Comparison of ENCODE assay signal across 22 cellular contexts in genomic region chr6:8436956-8437355, GRCh38. TPM values are rescaled to one million over a fixed set of nuclear protein-coding genes. Genes with fewer than 3 reads are reported as not detected.
DNase-seq lines count a peak whose midpoint lies in the region; ATAC-seq and TF ChIP-seq lines count a peak whose summit lies in the region.
"Had no signal": no experiment of that assay in that cellular context is flagged by ENCODE, and none has a peak within 500 bp of the region (broad histone marks: within the 10 kb centered on the region; RNA-seq: fewer than 3 reads in every experiment).

No MANE protein-coding gene starts in this region.

- no peak for TF ChIP-seq CTCF in mesothelial cell of epicardium (IDR thresholded peaks at IDR 0.05; ENCODE audit: unreplicated experiment)

- ATAC-seq in T-cell (replicated peaks in 1 of 4) (no peak), HG03139 (IDR thresholded peaks at IDR 0.05; ENCODE audit: unreplicated experiment) (no peak)
- no peak for ATAC-seq in activated CD8-positive, alpha-beta T cell treated with anti-CD3 and anti-CD28 coated beads, Interleukin-2, amount 10 ng/mL, durations not matched to agents 7 days and 5 days
- ATAC-seq: activated CD8-positive, alpha-beta T cell treated with anti-CD3 and anti-CD28 coated beads for 36 hours; activated naive CD4-positive, alpha-beta T cell treated with anti-CD3 and anti-CD28 coated beads, Interleukin-2, amount 50 U/mL, for 72 hours; lower lobe of right lung; right cardiac atrium had no signal

- peak overlapping the region; percentile 8; the same call in 1 of the 2 replicates for H3K4me2 ChIP-seq in BLaER1

- H3K9me3 ChIP-seq in BLaER1, result no peaks in the 10 kb centered on the region
- H3K9me3 ChIP-seq in CD8-positive, alpha-beta memory T cell (ENCODE audit: low read length), result no peaks in the 10 kb centered on the region
- H3K9me3 ChIP-seq: lower lobe of right lung, tibial nerve had no signal

- H3K4me1 ChIP-seq in BLaER1, result peaks cover 35% of the 10 kb centered on the region
- H3K4me1 ChIP-seq in CD8-positive, alpha-beta memory T cell (ENCODE audit: insufficient read depth, low read length), result peaks cover 26% of the 10 kb centered on the region

- H3K9ac ChIP-seq in BLaER1, result no peak overlapping the region

- H3K27me3 ChIP-seq in BLaER1, result no peaks in the 10 kb centered on the region
- no peaks in the 10 kb centered on the region for H3K27me3 ChIP-seq in CD8-positive, alpha-beta memory T cell (ENCODE audit: insufficient read depth, low read length, poor library complexity, severe bottlenecking)
- H3K27me3 ChIP-seq: tibial nerve had no signal

- H3K4me3 ChIP-seq in BLaER1, result no peak overlapping the region
- H3K4me3 ChIP-seq in CD8-positive, alpha-beta memory T cell (ENCODE audit: low read length), result no peak overlapping the region
- H3K4me3 ChIP-seq: lower lobe of right lung, tibial nerve had no signal

- peaks cover 34 to 42% (median 35%) of the 10 kb centered on the region in 3 donors for H3K4me1 Mint-ChIP-seq in CD8-positive, alpha-beta memory T cell
- H3K4me1 Mint-ChIP-seq in T-cell (peaks cover 32 to 42% (median 36%) of the 10 kb centered on the region in 3 donors), mesothelial cell of epicardium (peaks cover 41% of the 10 kb centered on the region)
- peaks cover 23% of the 10 kb centered on the region for H3K4me1 Mint-ChIP-seq in activated CD8-positive, alpha-beta T cell treated with anti-CD3 and anti-CD28 coated beads, Interleukin-2, amount 10 ng/mL, durations not matched to agents 7 days and 5 days (ENCODE audit: low read depth)

- CTCF ChIA-PET in CD8-positive, alpha-beta memory T cell (lab: Charles Lee), result no interaction called here
- CTCF ChIA-PET in T-cell (lab: Charles Lee), result no interaction called here
- CTCF ChIA-PET in activated CD8-positive, alpha-beta T cell treated with anti-CD3 and anti-CD28 coated beads, Interleukin-2, amount 10 ng/mL, durations not matched to agents 7 days and 5 days (lab: Charles Lee), result no interaction called here

- no peak for DNase-seq in CD8-positive, alpha-beta memory T cell
- no peak for DNase-seq in T-cell
- DNase-seq in mesothelial cell of epicardium (ENCODE audit: low spot score in 2 of 2, unreplicated experiment in 2 of 2), result no peak
- DNase-seq in superior temporal gyrus (ENCODE audit: extremely low spot score), result no peak
- DNase-seq in HK-2 (ENCODE audit: unreplicated experiment), result no peak
- no peak for DNase-seq in activated CD8-positive, alpha-beta T cell treated with anti-CD3 and anti-CD28 coated beads, Interleukin-2, amount 10 ng/mL, durations not matched to agents 7 days and 5 days
- DNase-seq: activated CD8-positive, alpha-beta T cell treated with anti-CD3 and anti-CD28 coated beads for 36 hours; activated T-cell treated with anti-CD3 and anti-CD28 coated beads, Interleukin-2, amount 50 U/mL, for 24 hours; EL; erythroblast; foreskin fibroblast; lower lobe of right lung; NCI-H1105; NCI-H2081; right cardiac atrium; stimulated activated CD4-positive, alpha-beta T cell treated with anti-CD3 and anti-CD28 coated beads, Interleukin-4, amount 100 ng/mL, for 24 hours; stimulated activated naive CD4-positive, alpha-beta T cell treated with Interleukin-2 at 50 U/mL for 16 hours; T1000 had no signal

- H3K9me3 Mint-ChIP-seq in CD8-positive, alpha-beta memory T cell, result no peaks in the 10 kb centered on the region
- H3K9me3 Mint-ChIP-seq in T-cell (no peaks in the 10 kb centered on the region), mesothelial cell of epicardium (no peaks in the 10 kb centered on the region)
- peaks cover 8% of the 10 kb centered on the region for H3K9me3 Mint-ChIP-seq in activated CD8-positive, alpha-beta T cell treated with anti-CD3 and anti-CD28 coated beads, Interleukin-2, amount 10 ng/mL, durations not matched to agents 7 days and 5 days (ENCODE audit: insufficient read depth)

- no peak overlapping the region for H3K27ac ChIP-seq in BLaER1
- H3K27ac ChIP-seq in CD8-positive, alpha-beta memory T cell (ENCODE audit: low read depth, low read length), result no peak overlapping the region
- H3K27ac ChIP-seq: lower lobe of right lung had no signal

- peaks cover 0 to 5% of the 10 kb centered on the region in 2 donors for H3K27me3 Mint-ChIP-seq in CD8-positive, alpha-beta memory T cell
- H3K27me3 Mint-ChIP-seq in T-cell (no peaks in the 10 kb centered on the region), mesothelial cell of epicardium (ENCODE audit: low read depth) (no peaks in the 10 kb centered on the region)
- no peaks in the 10 kb centered on the region for H3K27me3 Mint-ChIP-seq in activated CD8-positive, alpha-beta T cell treated with anti-CD3 and anti-CD28 coated beads, Interleukin-2, amount 10 ng/mL, durations not matched to agents 7 days and 5 days (ENCODE audit: low read depth)
- H3K27me3 Mint-ChIP-seq: activated CD8-positive, alpha-beta T cell treated with anti-CD3 and anti-CD28 coated beads for 36 hours; activated T-cell treated with anti-CD3 and anti-CD28 coated beads, Interleukin-2, amount 50 U/mL, for 24 hours had no signal

- peaks cover 4% of the 10 kb centered on the region; the same call in 1 of the 2 replicates for H3K36me3 ChIP-seq in BLaER1
- H3K36me3 ChIP-seq in CD8-positive, alpha-beta memory T cell (ENCODE audit: insufficient read depth, low read length), result peaks cover under 1% of the 10 kb centered on the region
- H3K36me3 ChIP-seq: lower lobe of right lung, tibial nerve had no signal

- peaks cover 1 to 16% (median 4%) of the 10 kb centered on the region in 3 donors for H3K36me3 Mint-ChIP-seq in CD8-positive, alpha-beta memory T cell
- H3K36me3 Mint-ChIP-seq in T-cell (peaks cover 6% of the 10 kb centered on the region), mesothelial cell of epicardium (peaks cover 2% of the 10 kb centered on the region)
- peaks cover 29% of the 10 kb centered on the region for H3K36me3 Mint-ChIP-seq in activated CD8-positive, alpha-beta T cell treated with anti-CD3 and anti-CD28 coated beads, Interleukin-2, amount 10 ng/mL, durations not matched to agents 7 days and 5 days (ENCODE audit: low read depth)

- POLR2A ChIA-PET in CD8-positive, alpha-beta memory T cell (lab: Charles Lee), result no interaction called here
- POLR2A ChIA-PET in T-cell (lab: Charles Lee), result no interaction called here
- POLR2A ChIA-PET in activated CD8-positive, alpha-beta T cell treated with anti-CD3 and anti-CD28 coated beads, Interleukin-2, amount 10 ng/mL, durations not matched to agents 7 days and 5 days (lab: Charles Lee), result no interaction called here

- no peaks in the 10 kb centered on the region; the same call in 1 of the 2 replicates for H4K20me1 ChIP-seq in BLaER1

- H3K4me3 Mint-ChIP-seq in CD8-positive, alpha-beta memory T cell, result peak overlapping the region in 4 of 7 donors; percentile 25 to 80 (median 36)
- H3K4me3 Mint-ChIP-seq in T-cell, result peak overlapping the region in 2 of 3 donors; percentile 13 to 21
- H3K4me3 Mint-ChIP-seq in mesothelial cell of epicardium, result peak overlapping the region; percentile 14
- H3K4me3 Mint-ChIP-seq in activated CD8-positive, alpha-beta T cell treated with anti-CD3 and anti-CD28 coated beads, Interleukin-2, amount 10 ng/mL, durations not matched to agents 7 days and 5 days, result no peak overlapping the region

- peak overlapping the region in 3 of 8 donors; percentile 42 to 95 (median 58) for H3K27ac Mint-ChIP-seq in CD8-positive, alpha-beta memory T cell
- H3K27ac Mint-ChIP-seq in T-cell (peak overlapping the region in 1 of 2 donors; percentile 31), mesothelial cell of epicardium (peak overlapping the region; percentile 40)
- no peak overlapping the region for H3K27ac Mint-ChIP-seq in activated CD8-positive, alpha-beta T cell treated with anti-CD3 and anti-CD28 coated beads, Interleukin-2, amount 10 ng/mL, durations not matched to agents 7 days and 5 days
- H3K27ac Mint-ChIP-seq: activated CD8-positive, alpha-beta T cell treated with anti-CD3 and anti-CD28 coated beads for 36 hours had no signal

RNA-seq across cellular contexts. Expression of gene SLC35B3, which starts 1.6 kb away (rescaled TPM):
- total RNA-seq in CD8-positive, alpha-beta memory T cell, result 10 to 100 TPM; 11.0 to 13.2 TPM
- 12.5 TPM for polyA plus RNA-seq in CD8-positive, alpha-beta memory T cell
- total RNA-seq in T-cell (10 to 100 TPM in 3 of 5 donors, 1 to 10 TPM in 2; 6.6 to 12.0 (median 11.0) TPM), mesothelial cell of epicardium (26.6 to 27.1 TPM (median 27.0 TPM) in 3 replicates)
- total RNA-seq in activated CD8-positive, alpha-beta T cell treated with anti-CD3 and anti-CD28 coated beads, Interleukin-2, amount 10 ng/mL, durations not matched to agents 7 days and 5 days, result 1 to 10 TPM; 8.8 to 10.0 TPM
